Comparison of ENCODE assay signal across 1 cellular context in the genomic region with DNA sequence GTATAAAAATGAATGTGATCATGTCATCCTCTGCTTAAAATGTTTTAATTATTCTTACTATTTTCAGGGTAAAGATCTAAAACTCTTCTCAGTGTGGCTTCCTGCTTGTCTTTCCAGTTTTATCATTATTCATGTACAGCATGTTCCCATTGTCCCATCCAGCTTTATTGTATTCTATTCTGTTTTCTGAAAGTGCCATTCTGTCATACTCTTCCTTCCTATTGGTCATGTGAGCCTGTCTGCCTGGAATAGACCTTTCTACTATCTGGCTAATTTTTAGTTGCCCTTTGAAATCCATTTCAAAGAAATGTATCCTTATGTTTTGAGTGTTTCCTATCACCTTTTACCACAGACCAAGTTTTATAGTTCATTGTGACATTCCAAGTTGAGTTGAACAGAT.
TF ChIP-seq lines count a peak whose summit lies in the region.

No MANE protein-coding gene starts in this region.

TF ChIP-seq in GM23338, 12 proteins besides CTCF, POLR2A, EP300 and RAD21 (continued from another document):
- TF ChIP-seq, protein P1, sequence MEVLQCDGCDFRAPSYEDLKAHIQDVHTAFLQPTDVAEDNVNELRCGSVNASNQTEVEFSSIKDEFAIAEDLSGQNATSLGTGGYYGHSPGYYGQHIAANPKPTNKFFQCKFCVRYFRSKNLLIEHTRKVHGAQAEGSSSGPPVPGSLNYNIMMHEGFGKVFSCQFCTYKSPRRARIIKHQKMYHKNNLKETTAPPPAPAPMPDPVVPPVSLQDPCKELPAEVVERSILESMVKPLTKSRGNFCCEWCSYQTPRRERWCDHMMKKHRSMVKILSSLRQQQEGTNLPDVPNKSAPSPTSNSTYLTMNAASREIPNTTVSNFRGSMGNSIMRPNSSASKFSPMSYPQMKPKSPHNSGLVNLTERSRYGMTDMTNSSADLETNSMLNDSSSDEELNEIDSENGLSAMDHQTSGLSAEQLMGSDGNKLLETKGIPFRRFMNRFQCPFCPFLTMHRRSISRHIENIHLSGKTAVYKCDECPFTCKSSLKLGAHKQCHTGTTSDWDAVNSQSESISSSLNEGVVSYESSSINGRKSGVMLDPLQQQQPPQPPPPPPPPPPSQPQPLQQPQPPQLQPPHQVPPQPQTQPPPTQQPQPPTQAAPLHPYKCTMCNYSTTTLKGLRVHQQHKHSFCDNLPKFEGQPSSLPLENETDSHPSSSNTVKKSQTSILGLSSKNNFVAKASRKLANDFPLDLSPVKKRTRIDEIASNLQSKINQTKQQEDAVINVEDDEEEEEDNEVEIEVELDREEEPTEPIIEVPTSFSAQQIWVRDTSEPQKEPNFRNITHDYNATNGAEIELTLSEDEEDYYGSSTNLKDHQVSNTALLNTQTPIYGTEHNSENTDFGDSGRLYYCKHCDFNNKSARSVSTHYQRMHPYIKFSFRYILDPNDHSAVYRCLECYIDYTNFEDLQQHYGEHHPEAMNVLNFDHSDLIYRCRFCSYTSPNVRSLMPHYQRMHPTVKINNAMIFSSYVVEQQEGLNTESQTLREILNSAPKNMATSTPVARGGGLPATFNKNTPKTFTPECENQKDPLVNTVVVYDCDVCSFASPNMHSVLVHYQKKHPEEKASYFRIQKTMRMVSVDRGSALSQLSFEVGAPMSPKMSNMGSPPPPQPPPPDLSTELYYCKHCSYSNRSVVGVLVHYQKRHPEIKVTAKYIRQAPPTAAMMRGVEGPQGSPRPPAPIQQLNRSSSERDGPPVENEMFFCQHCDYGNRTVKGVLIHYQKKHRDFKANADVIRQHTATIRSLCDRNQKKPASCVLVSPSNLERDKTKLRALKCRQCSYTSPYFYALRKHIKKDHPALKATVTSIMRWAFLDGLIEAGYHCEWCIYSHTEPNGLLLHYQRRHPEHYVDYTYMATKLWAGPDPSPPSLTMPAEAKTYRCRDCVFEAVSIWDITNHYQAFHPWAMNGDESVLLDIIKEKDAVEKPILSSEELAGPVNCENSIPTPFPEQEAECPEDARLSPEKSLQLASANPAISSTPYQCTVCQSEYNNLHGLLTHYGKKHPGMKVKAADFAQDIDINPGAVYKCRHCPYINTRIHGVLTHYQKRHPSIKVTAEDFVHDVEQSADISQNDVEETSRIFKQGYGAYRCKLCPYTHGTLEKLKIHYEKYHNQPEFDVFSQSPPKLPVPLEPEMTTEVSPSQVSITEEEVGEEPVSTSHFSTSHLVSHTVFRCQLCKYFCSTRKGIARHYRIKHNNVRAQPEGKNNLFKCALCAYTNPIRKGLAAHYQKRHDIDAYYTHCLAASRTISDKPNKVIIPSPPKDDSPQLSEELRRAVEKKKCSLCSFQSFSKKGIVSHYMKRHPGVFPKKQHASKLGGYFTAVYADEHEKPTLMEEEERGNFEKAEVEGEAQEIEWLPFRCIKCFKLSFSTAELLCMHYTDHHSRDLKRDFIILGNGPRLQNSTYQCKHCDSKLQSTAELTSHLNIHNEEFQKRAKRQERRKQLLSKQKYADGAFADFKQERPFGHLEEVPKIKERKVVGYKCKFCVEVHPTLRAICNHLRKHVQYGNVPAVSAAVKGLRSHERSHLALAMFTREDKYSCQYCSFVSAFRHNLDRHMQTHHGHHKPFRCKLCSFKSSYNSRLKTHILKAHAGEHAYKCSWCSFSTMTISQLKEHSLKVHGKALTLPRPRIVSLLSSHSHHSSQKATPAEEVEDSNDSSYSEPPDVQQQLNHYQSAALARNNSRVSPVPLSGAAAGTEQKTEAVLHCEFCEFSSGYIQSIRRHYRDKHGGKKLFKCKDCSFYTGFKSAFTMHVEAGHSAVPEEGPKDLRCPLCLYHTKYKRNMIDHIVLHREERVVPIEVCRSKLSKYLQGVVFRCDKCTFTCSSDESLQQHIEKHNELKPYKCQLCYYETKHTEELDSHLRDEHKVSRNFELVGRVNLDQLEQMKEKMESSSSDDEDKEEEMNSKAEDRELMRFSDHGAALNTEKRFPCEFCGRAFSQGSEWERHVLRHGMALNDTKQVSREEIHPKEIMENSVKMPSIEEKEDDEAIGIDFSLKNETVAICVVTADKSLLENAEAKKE (CRISPR knock-in tag; IDR thresholded peaks at IDR 0.05) = no peak
